Comparison of ENCODE assay signal across 25 cellular contexts in genomic region chr13:45765464-45765863, GRCh38.
"Had no signal": no experiment of that assay in that cellular context is flagged by ENCODE, and none has a peak within 500 bp of the region (broad histone marks: within the 10 kb centered on the region; RNA-seq: fewer than 3 reads in every experiment).

No MANE protein-coding gene starts in this region.

- H3K4me3 Mint-ChIP-seq: IgD-negative memory B cell, T-cell had no signal

- H3K9me3 ChIP-seq: SJSA1, SK-N-SH had no signal

- H3K4me3 ChIP-seq: K562, SJSA1 had no signal

- H3K27ac Mint-ChIP-seq: IgD-negative memory B cell, T-cell had no signal

- H3K27ac ChIP-seq: HL-60, KMS-11, SJSA1 had no signal

- DNase-seq: Kasumi-1, MM.1S, NCI-H1092 treated with DMSO at 0.1 percent for 48 hours, NCI-H1436, NCI-H187, NCI-H2029, NCI-H2081 treated with DMSO at 0.1 percent for 48 hours, NCI-H2171, NCI-H226, NCI-H446, NCI-H510A, NCI-H524 treated with DMSO at 0.1 percent for 48 hours, NCI-H69, NCI-H774, Right ventricle myocardium superior, RPMI8226, SIG-M5, SK-N-SH, SW 1271, T-cell had no signal

- H3K4me1 ChIP-seq: SJSA1 had no signal

- ATAC-seq: K562, T-cell had no signal

- H3K36me3 ChIP-seq: SJSA1 had no signal

- H3K27me3 ChIP-seq: SJSA1 had no signal

- H3K36me3 Mint-ChIP-seq: IgD-negative memory B cell, T-cell had no signal
